ENCODE assay signal across 8 cellular contexts in the genomic region with DNA sequence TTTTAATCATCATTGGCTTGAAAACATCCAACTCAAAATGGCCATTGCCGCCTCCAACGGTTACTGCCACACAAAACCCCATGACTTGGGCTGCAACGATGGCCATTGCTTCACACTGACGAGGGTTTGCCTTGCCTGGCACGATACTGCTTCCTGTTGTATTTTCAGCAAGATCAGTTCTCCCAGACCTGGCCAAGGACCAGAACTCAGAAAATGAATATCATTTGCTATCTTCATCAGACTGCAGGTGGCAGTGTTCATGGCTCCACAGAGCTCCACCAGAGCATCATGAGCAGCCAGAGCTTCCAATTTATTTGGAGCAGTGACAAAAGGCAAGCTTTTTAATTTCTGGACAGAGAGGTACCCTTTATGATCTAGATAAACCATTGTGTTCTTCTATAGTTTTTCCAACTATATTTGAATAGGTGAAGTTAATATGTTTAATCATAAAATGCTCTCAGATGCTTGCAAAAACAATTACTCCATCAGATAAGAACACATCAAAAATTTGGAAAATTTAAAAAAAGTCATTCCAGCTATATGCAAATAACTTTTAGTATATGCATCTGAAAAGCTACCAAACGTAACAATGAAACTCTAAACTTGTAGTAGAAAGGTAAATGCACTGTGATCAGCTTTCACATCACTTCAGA. TPM values are rescaled to one million over a fixed set of nuclear protein-coding genes. Genes with fewer than 3 reads are reported as not detected.
DNase-seq lines count a peak whose midpoint lies in the region; ATAC-seq, FAIRE-seq and TF ChIP-seq lines count a peak whose summit lies in the region.

No MANE protein-coding gene starts in this region.

- DNase-seq in EL, result peak; percentile 83
- DNase-seq in OCI-M1 (lab: John Stamatoyannopoulos, UW), result peak; percentile 75
- peak; percentile 70 for DNase-seq in bronchial epithelial cell (ENCODE audit: low read depth)
- DNase-seq in kidney tubule cell (ENCODE audit: low spot score), result peak; percentile 78
- peak; percentile 88 for DNase-seq in stromal cell of bone marrow (ENCODE audit: low read depth)

- H3K4me3 ChIP-seq in bronchial epithelial cell (ENCODE audit: low read depth, low read length), result no peak overlapping the region

- no peaks in the 10 kb centered on the region for H3K36me3 ChIP-seq in bronchial epithelial cell (ENCODE audit: control insufficient read depth, insufficient read depth, low read length)

- TF ChIP-seq EP300 in Ishikawa (IDR thresholded peaks at IDR 0.05; ENCODE audit: borderline replicate concordance), result no peak

- ATAC-seq in GM21360 (IDR thresholded peaks at IDR 0.05; ENCODE audit: unreplicated experiment), result peak; percentile 70
- ATAC-seq in GM19328 (IDR thresholded peaks at IDR 0.05; ENCODE audit: unreplicated experiment), result no peak

- TF ChIP-seq RAD21 in Ishikawa (IDR thresholded peaks at IDR 0.05; ENCODE audit: low read depth), result peak; percentile 56

- FAIRE-seq in bronchial epithelial cell (lab: Jason Lieb, UNC), result no peak

- no peaks in the 10 kb centered on the region for H3K27me3 ChIP-seq in bronchial epithelial cell (ENCODE audit: control insufficient read depth, insufficient read depth, low read length)

- TF ChIP-seq CTCF in bronchial epithelial cell (IDR thresholded peaks at IDR 0.05; ENCODE audit: insufficient read depth, low read length, severe bottlenecking), result peak; percentile 69

TF ChIP-seq in Ishikawa, 13 proteins besides CTCF, POLR2A, EP300 and RAD21:
- TF ChIP-seq, protein P1, sequence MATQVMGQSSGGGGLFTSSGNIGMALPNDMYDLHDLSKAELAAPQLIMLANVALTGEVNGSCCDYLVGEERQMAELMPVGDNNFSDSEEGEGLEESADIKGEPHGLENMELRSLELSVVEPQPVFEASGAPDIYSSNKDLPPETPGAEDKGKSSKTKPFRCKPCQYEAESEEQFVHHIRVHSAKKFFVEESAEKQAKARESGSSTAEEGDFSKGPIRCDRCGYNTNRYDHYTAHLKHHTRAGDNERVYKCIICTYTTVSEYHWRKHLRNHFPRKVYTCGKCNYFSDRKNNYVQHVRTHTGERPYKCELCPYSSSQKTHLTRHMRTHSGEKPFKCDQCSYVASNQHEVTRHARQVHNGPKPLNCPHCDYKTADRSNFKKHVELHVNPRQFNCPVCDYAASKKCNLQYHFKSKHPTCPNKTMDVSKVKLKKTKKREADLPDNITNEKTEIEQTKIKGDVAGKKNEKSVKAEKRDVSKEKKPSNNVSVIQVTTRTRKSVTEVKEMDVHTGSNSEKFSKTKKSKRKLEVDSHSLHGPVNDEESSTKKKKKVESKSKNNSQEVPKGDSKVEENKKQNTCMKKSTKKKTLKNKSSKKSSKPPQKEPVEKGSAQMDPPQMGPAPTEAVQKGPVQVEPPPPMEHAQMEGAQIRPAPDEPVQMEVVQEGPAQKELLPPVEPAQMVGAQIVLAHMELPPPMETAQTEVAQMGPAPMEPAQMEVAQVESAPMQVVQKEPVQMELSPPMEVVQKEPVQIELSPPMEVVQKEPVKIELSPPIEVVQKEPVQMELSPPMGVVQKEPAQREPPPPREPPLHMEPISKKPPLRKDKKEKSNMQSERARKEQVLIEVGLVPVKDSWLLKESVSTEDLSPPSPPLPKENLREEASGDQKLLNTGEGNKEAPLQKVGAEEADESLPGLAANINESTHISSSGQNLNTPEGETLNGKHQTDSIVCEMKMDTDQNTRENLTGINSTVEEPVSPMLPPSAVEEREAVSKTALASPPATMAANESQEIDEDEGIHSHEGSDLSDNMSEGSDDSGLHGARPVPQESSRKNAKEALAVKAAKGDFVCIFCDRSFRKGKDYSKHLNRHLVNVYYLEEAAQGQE (IDR thresholded peaks at IDR 0.05; ENCODE audit: low read depth), result no peak
- no peak for TF ChIP-seq NFIC (IDR thresholded peaks at IDR 0.05)
- no peak for TF ChIP-seq CREB1 (IDR thresholded peaks at IDR 0.05; ENCODE audit: low read depth)
- TF ChIP-seq, protein P2, sequence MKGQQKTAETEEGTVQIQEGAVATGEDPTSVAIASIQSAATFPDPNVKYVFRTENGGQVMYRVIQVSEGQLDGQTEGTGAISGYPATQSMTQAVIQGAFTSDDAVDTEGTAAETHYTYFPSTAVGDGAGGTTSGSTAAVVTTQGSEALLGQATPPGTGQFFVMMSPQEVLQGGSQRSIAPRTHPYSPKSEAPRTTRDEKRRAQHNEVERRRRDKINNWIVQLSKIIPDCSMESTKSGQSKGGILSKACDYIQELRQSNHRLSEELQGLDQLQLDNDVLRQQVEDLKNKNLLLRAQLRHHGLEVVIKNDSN (IDR thresholded peaks at IDR 0.05), result no peak
- no peak for TF ChIP-seq TAF1 (IDR thresholded peaks at IDR 0.05; ENCODE audit: low read depth)
- TF ChIP-seq, protein P3, sequence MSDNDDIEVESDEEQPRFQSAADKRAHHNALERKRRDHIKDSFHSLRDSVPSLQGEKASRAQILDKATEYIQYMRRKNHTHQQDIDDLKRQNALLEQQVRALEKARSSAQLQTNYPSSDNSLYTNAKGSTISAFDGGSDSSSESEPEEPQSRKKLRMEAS (IDR thresholded peaks at IDR 0.05), result no peak
- TF ChIP-seq TEAD4 (IDR thresholded peaks at IDR 0.05), result no peak
- no peak for TF ChIP-seq YY1 (IDR thresholded peaks at IDR 0.05; ENCODE audit: low read depth)
- TF ChIP-seq CEBPB (IDR thresholded peaks at IDR 0.05), result no peak
- no peak for TF ChIP-seq FOXM1 (IDR thresholded peaks at IDR 0.05; ENCODE audit: borderline replicate concordance, low read depth)
- TF ChIP-seq ZBTB7A (IDR thresholded peaks at IDR 0.05; ENCODE audit: low read depth), result no peak
- no peak for TF ChIP-seq TCF12 (IDR thresholded peaks at IDR 0.05; ENCODE audit: low read depth)
- no peak for TF ChIP-seq EGR1 (IDR thresholded peaks at IDR 0.05)

RNA-seq across cellular contexts. Expression of a gene that starts 10.4 kb away (rescaled TPM):
- total RNA-seq in bronchial epithelial cell, result 6.3 and 6.5 TPM in 2 replicates

RNA-seq across cellular contexts. Expression of a gene that starts 13.0 kb away (rescaled TPM):
- not detected in 2 replicates for total RNA-seq in bronchial epithelial cell

RNA-seq across cellular contexts. Expression of a gene that starts 45.6 kb away (rescaled TPM):
- 0.26 TPM in 2 replicates for total RNA-seq in bronchial epithelial cell
